Comparison of ENCODE assay signal across 10 cellular contexts in the genomic region with DNA sequence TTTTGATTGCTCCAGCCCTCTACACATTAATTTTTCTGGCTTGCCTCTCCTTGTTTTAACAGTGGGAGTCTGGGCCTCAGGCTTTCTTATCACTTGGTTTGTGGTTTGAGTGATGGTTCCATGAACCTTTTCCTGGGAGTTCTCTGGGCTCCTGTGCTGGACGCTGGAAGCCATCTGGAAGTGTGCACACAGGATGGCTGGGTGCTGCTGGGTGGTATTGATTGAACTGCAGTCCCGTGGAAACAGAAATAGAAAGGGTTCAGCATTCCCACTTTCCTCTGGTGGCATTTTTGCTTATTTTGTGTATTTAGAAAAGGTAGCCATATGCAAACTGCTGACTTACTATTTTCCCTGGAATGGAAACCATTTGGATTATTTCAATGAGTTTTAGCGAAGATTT. TPM values are rescaled to one million over a fixed set of nuclear protein-coding genes. Genes with fewer than 3 reads are reported as not detected.
DNase-seq lines count a peak whose midpoint lies in the region; ATAC-seq and TF ChIP-seq lines count a peak whose summit lies in the region.
"Had no signal": no experiment of that assay in that cellular context is flagged by ENCODE, and none has a peak within 500 bp of the region (broad histone marks: within the 10 kb centered on the region; RNA-seq: fewer than 3 reads in every experiment).

No MANE protein-coding gene starts in this region.

- no peak for TF ChIP-seq CTCF in HFFc6 (IDR thresholded peaks at IDR 0.05)
- TF ChIP-seq CTCF in liver (IDR thresholded peaks at IDR 0.05; ENCODE audit: low read depth, low read length, missing input control) = no peak

- ATAC-seq in HG02870 (IDR thresholded peaks at IDR 0.05; ENCODE audit: unreplicated experiment) = no peak
- no peak for ATAC-seq in GM21447 (IDR thresholded peaks at IDR 0.05; ENCODE audit: unreplicated experiment)

- H3K4me1 ChIP-seq in liver (ENCODE audit: control insufficient read depth in 4 of 4, insufficient read depth in 4 of 4, low read length in 3 of 4) (peaks cover 0 to 3% (median 1%) of the 10 kb centered on the region in 4 donors), stomach smooth muscle (ENCODE audit: control insufficient read depth, insufficient read depth, low read length) (peaks cover 32% of the 10 kb centered on the region)

- H3K27ac ChIP-seq in liver (ENCODE audit: low read depth in 1 of 2, low read length in 2 of 2) (peak overlapping the region; percentile 33 to 35), stomach smooth muscle (ENCODE audit: low read length) (no peak overlapping the region)

- peaks cover 97% of the 10 kb centered on the region for H3K4me1 Mint-ChIP-seq in HFFc6 (ENCODE audit: low read depth)

- no peaks in the 10 kb centered on the region for H3K9me3 Mint-ChIP-seq in HFFc6

- no peak for DNase-seq in HFFc6
- peak; percentile 37 for DNase-seq in astrocyte of the hippocampus (ENCODE audit: low read depth, low spot score)
- no peak for DNase-seq in NCI-H1694 (lab: John Stamatoyannopoulos, UW)
- no peak for DNase-seq in G401 (ENCODE audit: low spot score)
- DNase-seq: COR-L47, NCI-H1417 had no signal

- H3K36me3 ChIP-seq in liver (ENCODE audit: control insufficient read depth in 4 of 4, insufficient read depth in 3 of 4, low read depth in 1 of 4, low read length in 3 of 4) (no peaks in the 10 kb centered on the region), stomach smooth muscle (ENCODE audit: control insufficient read depth in 2 of 2, insufficient read depth in 2 of 2, low read length in 2 of 2) (no peaks in the 10 kb centered on the region)

- TF ChIP-seq RAD21 in liver (IDR thresholded peaks at IDR 0.05) = no peak

- H3K27me3 Mint-ChIP-seq in HFFc6 (ENCODE audit: insufficient read depth) = no peaks in the 10 kb centered on the region; the same call in 1 of the 2 replicates

- H3K4me3 ChIP-seq in liver (ENCODE audit: low read depth in 1 of 3, low read length in 3 of 3) (no peak overlapping the region), stomach smooth muscle (ENCODE audit: low read length in 2 of 2) (peak overlapping the region; percentile 21 to 30)

- no peak overlapping the region for H3K9ac ChIP-seq in liver (ENCODE audit: low read depth in 1 of 2, low read length in 2 of 2)
- no peak overlapping the region for H3K9ac ChIP-seq in stomach smooth muscle (ENCODE audit: low read length in 2 of 2)

- peak overlapping the region; percentile 75 for H3K4me3 Mint-ChIP-seq in HFFc6

- peaks cover 12% of the 10 kb centered on the region for H3K36me3 Mint-ChIP-seq in HFFc6 (ENCODE audit: low read depth)

- peak overlapping the region; percentile 73 for H3K27ac Mint-ChIP-seq in HFFc6

- in situ Hi-C loops in G401 (cut with HindIII; ENCODE audit: low sequenced_read_pairs) = no loop called here

- no peaks in the 10 kb centered on the region for H3K9me3 ChIP-seq in liver (ENCODE audit: control insufficient read depth in 4 of 4, low read length in 3 of 4)
- H3K9me3 ChIP-seq in stomach smooth muscle (ENCODE audit: control insufficient read depth in 2 of 2, low read length in 2 of 2) = no peaks in the 10 kb centered on the region

- WGBS in liver = 69% methylated on average over 3 of the region's 3 CpGs

- no peaks in the 10 kb centered on the region for H3K27me3 ChIP-seq in liver (ENCODE audit: control insufficient read depth in 4 of 4, insufficient read depth in 4 of 4, low read length in 3 of 4)
- H3K27me3 ChIP-seq in stomach smooth muscle (ENCODE audit: control insufficient read depth in 1 of 2, insufficient read depth in 2 of 2, low read length in 2 of 2) = no peaks in the 10 kb centered on the region

TF ChIP-seq in liver, 16 proteins besides CTCF, POLR2A, EP300 and RAD21:
- TF ChIP-seq YY1 (IDR thresholded peaks at IDR 0.05) (no peak), HNF4G (IDR thresholded peaks at IDR 0.05) (no peak), SP1 (IDR thresholded peaks at IDR 0.05) (no peak), FOXA1 (IDR thresholded peaks at IDR 0.05) (no peak), RXRA (IDR thresholded peaks at IDR 0.05) (no peak), NR2F2 (IDR thresholded peaks at IDR 0.05) (no peak), JUND (IDR thresholded peaks at IDR 0.05) (no peak), TAF1 (conservative IDR thresholded peaks at IDR 0.05) (no peak), GABPA (IDR thresholded peaks at IDR 0.05 in 1 of 2, conservative IDR thresholded peaks at IDR 0.05 in 1 of 2) (no peak), HNF4A (conservative IDR thresholded peaks at IDR 0.05) (no peak), FOXA2 (IDR thresholded peaks at IDR 0.05) (no peak), EGR1 (IDR thresholded peaks at IDR 0.05; ENCODE audit: low read depth in 2 of 2) (no peak), ATF3 (IDR thresholded peaks at IDR 0.05) (no peak)
- TF ChIP-seq, protein P1, sequence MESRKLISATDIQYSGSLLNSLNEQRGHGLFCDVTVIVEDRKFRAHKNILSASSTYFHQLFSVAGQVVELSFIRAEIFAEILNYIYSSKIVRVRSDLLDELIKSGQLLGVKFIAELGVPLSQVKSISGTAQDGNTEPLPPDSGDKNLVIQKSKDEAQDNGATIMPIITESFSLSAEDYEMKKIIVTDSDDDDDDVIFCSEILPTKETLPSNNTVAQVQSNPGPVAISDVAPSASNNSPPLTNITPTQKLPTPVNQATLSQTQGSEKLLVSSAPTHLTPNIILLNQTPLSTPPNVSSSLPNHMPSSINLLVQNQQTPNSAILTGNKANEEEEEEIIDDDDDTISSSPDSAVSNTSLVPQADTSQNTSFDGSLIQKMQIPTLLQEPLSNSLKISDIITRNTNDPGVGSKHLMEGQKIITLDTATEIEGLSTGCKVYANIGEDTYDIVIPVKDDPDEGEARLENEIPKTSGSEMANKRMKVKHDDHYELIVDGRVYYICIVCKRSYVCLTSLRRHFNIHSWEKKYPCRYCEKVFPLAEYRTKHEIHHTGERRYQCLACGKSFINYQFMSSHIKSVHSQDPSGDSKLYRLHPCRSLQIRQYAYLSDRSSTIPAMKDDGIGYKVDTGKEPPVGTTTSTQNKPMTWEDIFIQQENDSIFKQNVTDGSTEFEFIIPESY (IDR thresholded peaks at IDR 0.05) = no peak
- TF ChIP-seq, protein P2, sequence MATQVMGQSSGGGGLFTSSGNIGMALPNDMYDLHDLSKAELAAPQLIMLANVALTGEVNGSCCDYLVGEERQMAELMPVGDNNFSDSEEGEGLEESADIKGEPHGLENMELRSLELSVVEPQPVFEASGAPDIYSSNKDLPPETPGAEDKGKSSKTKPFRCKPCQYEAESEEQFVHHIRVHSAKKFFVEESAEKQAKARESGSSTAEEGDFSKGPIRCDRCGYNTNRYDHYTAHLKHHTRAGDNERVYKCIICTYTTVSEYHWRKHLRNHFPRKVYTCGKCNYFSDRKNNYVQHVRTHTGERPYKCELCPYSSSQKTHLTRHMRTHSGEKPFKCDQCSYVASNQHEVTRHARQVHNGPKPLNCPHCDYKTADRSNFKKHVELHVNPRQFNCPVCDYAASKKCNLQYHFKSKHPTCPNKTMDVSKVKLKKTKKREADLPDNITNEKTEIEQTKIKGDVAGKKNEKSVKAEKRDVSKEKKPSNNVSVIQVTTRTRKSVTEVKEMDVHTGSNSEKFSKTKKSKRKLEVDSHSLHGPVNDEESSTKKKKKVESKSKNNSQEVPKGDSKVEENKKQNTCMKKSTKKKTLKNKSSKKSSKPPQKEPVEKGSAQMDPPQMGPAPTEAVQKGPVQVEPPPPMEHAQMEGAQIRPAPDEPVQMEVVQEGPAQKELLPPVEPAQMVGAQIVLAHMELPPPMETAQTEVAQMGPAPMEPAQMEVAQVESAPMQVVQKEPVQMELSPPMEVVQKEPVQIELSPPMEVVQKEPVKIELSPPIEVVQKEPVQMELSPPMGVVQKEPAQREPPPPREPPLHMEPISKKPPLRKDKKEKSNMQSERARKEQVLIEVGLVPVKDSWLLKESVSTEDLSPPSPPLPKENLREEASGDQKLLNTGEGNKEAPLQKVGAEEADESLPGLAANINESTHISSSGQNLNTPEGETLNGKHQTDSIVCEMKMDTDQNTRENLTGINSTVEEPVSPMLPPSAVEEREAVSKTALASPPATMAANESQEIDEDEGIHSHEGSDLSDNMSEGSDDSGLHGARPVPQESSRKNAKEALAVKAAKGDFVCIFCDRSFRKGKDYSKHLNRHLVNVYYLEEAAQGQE (IDR thresholded peaks at IDR 0.05) = no peak
- TF ChIP-seq, protein P3, sequence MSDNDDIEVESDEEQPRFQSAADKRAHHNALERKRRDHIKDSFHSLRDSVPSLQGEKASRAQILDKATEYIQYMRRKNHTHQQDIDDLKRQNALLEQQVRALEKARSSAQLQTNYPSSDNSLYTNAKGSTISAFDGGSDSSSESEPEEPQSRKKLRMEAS (IDR thresholded peaks at IDR 0.05) = no peak

RNA-seq across cellular contexts. Expression of gene MITF, which starts 25.6 kb away (rescaled TPM):
- total RNA-seq in HFFc6 (2021; fragmentation: NEBNext Ultra II Directional; extraction: Animal tissue kit (Norgen Biotek cat#: 25700)) = 10 to 100 TPM; 23.3 to 38.2 (median 25.7) TPM
- 1 to 10 TPM; 2.2 to 2.9 TPM for total RNA-seq in liver
- polyA plus RNA-seq in liver = 1 to 10 TPM in 1 of 2 donors, under 1 TPM in 1; 0.91 to 2.4 TPM
- 81.7 and 116 TPM in 2 replicates for total RNA-seq in G401 (2014; rRNA removed; shearing (Covaris generic))

Comparison
In these comparisons a context has a peak if more than half of its experiments do, and no peak if none do; other contexts are left out.
1. H3K4me3 ChIP-seq: peak in stomach smooth muscle (2 of 2); none in liver (0 of 3).
2. RNA of gene MITF, which starts 25.6 kb away (total RNA-seq): 81.7 to 116 TPM in G401 and 23.3 to 38.2 TPM in HFFc6; 2.2 to 2.9 TPM in liver; every median in the first group is over 4 times any median in the second.